Comparison of ENCODE assay signal across 26 cellular contexts in genomic region chr2:201660293-201660895, GRCh38. TPM values are rescaled to one million over a fixed set of nuclear protein-coding genes. Genes with fewer than 3 reads are reported as not detected.
A peak's percentile ranks its signal among the peaks of the same experiment; 100 is the strongest.
DNase-seq lines count a peak whose midpoint lies in the region; ATAC-seq and TF ChIP-seq lines count a peak whose summit lies in the region.
"Had no signal": no experiment of that assay in that cellular context is flagged by ENCODE, and none has a peak within 500 bp of the region (broad histone marks: within the 10 kb centered on the region; RNA-seq: fewer than 3 reads in every experiment).

No MANE protein-coding gene starts in this region.

- POLR2A ChIA-PET in WTC11 (lab: Charles Lee), result interaction anchor here (0.7 kb wide), 1 partner anchor 1092 kb away, joined by 4 read pairs; no protein-coding TSS in a partner anchor

- no peaks in the 10 kb centered on the region for H3K9me3 Mint-ChIP-seq in activated CD8-positive, alpha-beta memory T cell treated with anti-CD3 and anti-CD28 coated beads, Interleukin-2, amount 10 ng/mL, durations not matched to agents 7 days and 5 days (ENCODE audit: low read depth)
- H3K9me3 Mint-ChIP-seq in WTC11 (no peaks in the 10 kb centered on the region), type B pancreatic cell (no peaks in the 10 kb centered on the region)
- H3K9me3 Mint-ChIP-seq: activated CD4-positive, alpha-beta memory T cell treated with anti-CD3 and anti-CD28 coated beads for 36 hours; naive thymus-derived CD8-positive, alpha-beta T cell had no signal

- peaks cover 14% of the 10 kb centered on the region for H3K27me3 Mint-ChIP-seq in activated CD8-positive, alpha-beta memory T cell treated with anti-CD3 and anti-CD28 coated beads, Interleukin-2, amount 10 ng/mL, durations not matched to agents 7 days and 5 days
- H3K27me3 Mint-ChIP-seq in WTC11 (ENCODE audit: low read depth), result no peaks in the 10 kb centered on the region
- peaks cover 3% of the 10 kb centered on the region for H3K27me3 Mint-ChIP-seq in type B pancreatic cell

- peak; percentile 33 for ATAC-seq in activated CD8-positive, alpha-beta memory T cell treated with anti-CD3 and anti-CD28 coated beads, Interleukin-2, amount 10 ng/mL, durations not matched to agents 7 days and 5 days
- ATAC-seq in WTC11, result peak; percentile 47
- ATAC-seq: A549; heart left ventricle; left lung; naive thymus-derived CD8-positive, alpha-beta T cell; Panc1; right cardiac atrium had no signal

- TF ChIP-seq CTCF in WTC11 (IDR thresholded peaks at IDR 0.05) (no peak), type B pancreatic cell (conservative IDR thresholded peaks at IDR 0.05) (no peak)

- DNase-seq in activated CD8-positive, alpha-beta memory T cell treated with anti-CD3 and anti-CD28 coated beads, Interleukin-2, amount 10 ng/mL, durations not matched to agents 7 days and 5 days, result no peak
- no peak for DNase-seq in activated CD8-positive, alpha-beta memory T cell treated with anti-CD3 and anti-CD28 coated beads, Interleukin-2, amount 50 U/mL, for 48 hours
- DNase-seq in NCI-H69 (lab: John Stamatoyannopoulos, UW), result peak; percentile 6
- no peak for DNase-seq in WTC11 (ENCODE audit: low spot score)
- DNase-seq in type B pancreatic cell (ENCODE audit: extremely low spot score, unreplicated experiment), result no peak
- DNase-seq in cerebellar cortex (ENCODE audit: low spot score), result no peak
- DNase-seq in NCI-H524 (lab: John Stamatoyannopoulos, UW), result no peak
- no peak for DNase-seq in COLO829 (ENCODE audit: low spot score)
- DNase-seq: activated CD4-positive, alpha-beta memory T cell treated with anti-CD3 and anti-CD28 coated beads for 36 hours; activated naive CD4-positive, alpha-beta T cell treated with Interleukin-2 at 50 U/mL for 16 hours; amygdala; dermis blood vessel endothelial cell; EL; GOT3; heart left ventricle; left lung; MM.1S; naive thymus-derived CD8-positive, alpha-beta T cell; NCI-H2029; NCI-H226; ovary; right cardiac atrium; T-helper 2 cell; trophoblast cell had no signal

- no peaks in the 10 kb centered on the region for H3K4me1 Mint-ChIP-seq in activated CD8-positive, alpha-beta memory T cell treated with anti-CD3 and anti-CD28 coated beads, Interleukin-2, amount 10 ng/mL, durations not matched to agents 7 days and 5 days
- peaks cover 7% of the 10 kb centered on the region; the same call in 1 of the 2 replicates for H3K4me1 Mint-ChIP-seq in WTC11
- H3K4me1 Mint-ChIP-seq in type B pancreatic cell (ENCODE audit: unreplicated experiment), result no peaks in the 10 kb centered on the region

- H3K27ac Mint-ChIP-seq in activated CD8-positive, alpha-beta memory T cell treated with anti-CD3 and anti-CD28 coated beads, Interleukin-2, amount 10 ng/mL, durations not matched to agents 7 days and 5 days, result no peak overlapping the region
- H3K27ac Mint-ChIP-seq in WTC11, result no peak overlapping the region
- H3K27ac Mint-ChIP-seq in type B pancreatic cell, result peak overlapping the region; percentile 44
- H3K27ac Mint-ChIP-seq: activated CD4-positive, alpha-beta memory T cell treated with anti-CD3 and anti-CD28 coated beads for 36 hours had no signal

- CTCF ChIA-PET in activated CD8-positive, alpha-beta memory T cell treated with anti-CD3 and anti-CD28 coated beads, Interleukin-2, amount 10 ng/mL, durations not matched to agents 7 days and 5 days (lab: Charles Lee), result no interaction called here
- CTCF ChIA-PET in WTC11 (lab: Charles Lee), result no interaction called here

- no peak overlapping the region for H3K4me3 Mint-ChIP-seq in activated CD8-positive, alpha-beta memory T cell treated with anti-CD3 and anti-CD28 coated beads, Interleukin-2, amount 10 ng/mL, durations not matched to agents 7 days and 5 days
- no peak overlapping the region for H3K4me3 Mint-ChIP-seq in WTC11
- no peak overlapping the region for H3K4me3 Mint-ChIP-seq in type B pancreatic cell
- H3K4me3 Mint-ChIP-seq: activated CD4-positive, alpha-beta memory T cell treated with anti-CD3 and anti-CD28 coated beads for 36 hours; naive thymus-derived CD8-positive, alpha-beta T cell had no signal

- H3K36me3 Mint-ChIP-seq in activated CD8-positive, alpha-beta memory T cell treated with anti-CD3 and anti-CD28 coated beads, Interleukin-2, amount 10 ng/mL, durations not matched to agents 7 days and 5 days, result no peaks in the 10 kb centered on the region
- H3K36me3 Mint-ChIP-seq in WTC11, result no peaks in the 10 kb centered on the region
- no peaks in the 10 kb centered on the region for H3K36me3 Mint-ChIP-seq in type B pancreatic cell
- H3K36me3 Mint-ChIP-seq: activated CD4-positive, alpha-beta memory T cell treated with anti-CD3 and anti-CD28 coated beads for 36 hours; naive thymus-derived CD8-positive, alpha-beta T cell had no signal

TF ChIP-seq in WTC11, 78 proteins besides CTCF, POLR2A, EP300 and RAD21:
- TF ChIP-seq GABPB1 (CRISPR knock-in tag; IDR thresholded peaks at IDR 0.05), result no peak
- TF ChIP-seq ZNF219 (CRISPR knock-in tag; IDR thresholded peaks at IDR 0.05; ENCODE audit: borderline replicate concordance), result no peak
- no peak for TF ChIP-seq CREB1 (CRISPR knock-in tag; IDR thresholded peaks at IDR 0.05)
- no peak for TF ChIP-seq MAX (CRISPR knock-in tag; IDR thresholded peaks at IDR 0.05)
- TF ChIP-seq ZSCAN18 (CRISPR knock-in tag; IDR thresholded peaks at IDR 0.05), result no peak
- TF ChIP-seq SP1 (CRISPR knock-in tag; conservative IDR thresholded peaks at IDR 0.05), result no peak
- no peak for TF ChIP-seq ZNF671 (CRISPR knock-in tag; IDR thresholded peaks at IDR 0.05)
- TF ChIP-seq ATF2 (CRISPR knock-in tag; IDR thresholded peaks at IDR 0.05; ENCODE audit: borderline replicate concordance, low read depth), result no peak
- no peak for TF ChIP-seq MYBL2 (CRISPR knock-in tag; IDR thresholded peaks at IDR 0.05)
- TF ChIP-seq SOX15 (CRISPR knock-in tag; IDR thresholded peaks at IDR 0.05), result no peak
- no peak for TF ChIP-seq RELA (CRISPR knock-in tag; IDR thresholded peaks at IDR 0.05; ENCODE audit: borderline replicate concordance)
- TF ChIP-seq ZNF423 (CRISPR knock-in tag; IDR thresholded peaks at IDR 0.05), result no peak
- no peak for TF ChIP-seq FOXK1 (CRISPR knock-in tag; IDR thresholded peaks at IDR 0.05)
- TF ChIP-seq FOXP1 (CRISPR knock-in tag; IDR thresholded peaks at IDR 0.05; ENCODE audit: borderline replicate concordance), result no peak
- no peak for TF ChIP-seq ZNF396 (CRISPR knock-in tag; IDR thresholded peaks at IDR 0.05; ENCODE audit: borderline replicate concordance)
- no peak for TF ChIP-seq ATF1 (CRISPR knock-in tag; IDR thresholded peaks at IDR 0.05)
- no peak for TF ChIP-seq OVOL2 (CRISPR knock-in tag; IDR thresholded peaks at IDR 0.05; ENCODE audit: borderline replicate concordance)
- no peak for TF ChIP-seq FOXJ3 (CRISPR knock-in tag; IDR thresholded peaks at IDR 0.05; ENCODE audit: borderline replicate concordance)

RNA-seq across cellular contexts. Expression of gene TMEM237, which starts 17.1 kb away (rescaled TPM):
- total RNA-seq in activated CD8-positive, alpha-beta memory T cell treated with anti-CD3 and anti-CD28 coated beads, Interleukin-2, amount 10 ng/mL, durations not matched to agents 7 days and 5 days, result 10 to 100 TPM; 19.6 to 21.6 TPM
- total RNA-seq in WTC11 (2021) (33.5 to 33.9 TPM (median 33.6 TPM) in 3 replicates), type B pancreatic cell (ENCODE audit: low replicate concordance) (22.7 and 43.2 TPM in 2 replicates)

RNA-seq across cellular contexts. Expression of gene MPP4, which starts 38.0 kb away (rescaled TPM):
- not detected for total RNA-seq in activated CD8-positive, alpha-beta memory T cell treated with anti-CD3 and anti-CD28 coated beads, Interleukin-2, amount 10 ng/mL, durations not matched to agents 7 days and 5 days
- total RNA-seq in WTC11 (2021), result not detected in 3 replicates
- total RNA-seq in type B pancreatic cell (ENCODE audit: low replicate concordance), result 0.46 TPM in 1 of 2 replicates, not detected in the other
- total RNA-seq: activated CD4-positive, alpha-beta memory T cell treated with anti-CD3 and anti-CD28 coated beads for 36 hours; left lung; naive thymus-derived CD8-positive, alpha-beta T cell had no signal
